ENCODE assay signal across 24 cellular contexts in genomic region chr3:64654013-64654412, GRCh38. TPM values are rescaled to one million over a fixed set of nuclear protein-coding genes. Genes with fewer than 3 reads are reported as not detected.
DNase-seq lines count a peak whose midpoint lies in the region; FAIRE-seq and TF ChIP-seq lines count a peak whose summit lies in the region.
"Had no signal": no experiment of that assay in that cellular context is flagged by ENCODE, and none has a peak within 500 bp of the region (broad histone marks: within the 10 kb centered on the region; RNA-seq: fewer than 3 reads in every experiment).

No MANE protein-coding gene starts in this region.

- H3K27me3 Mint-ChIP-seq in endodermal cell (ENCODE audit: insufficient read depth) (peaks cover under 1% of the 10 kb centered on the region), nephron (ENCODE audit: low read depth) (no peaks in the 10 kb centered on the region)
- H3K27me3 Mint-ChIP-seq: CD4-positive, alpha-beta T cell; CD8-positive, alpha-beta memory T cell had no signal

- H3K4me1 ChIP-seq in endodermal cell (ENCODE audit: control insufficient read depth, insufficient read depth, low read length): peaks cover 34% of the 10 kb centered on the region
- H3K4me1 ChIP-seq: BLaER1 treated with 17β-estradiol and CSF1 and Interleukin-3, amounts not matched to agents 10 nM and 100 nM had no signal

- H3K36me3 ChIP-seq in endodermal cell (ENCODE audit: control insufficient read depth, insufficient read depth, low read length): peaks cover 33% of the 10 kb centered on the region
- H3K36me3 ChIP-seq: BLaER1 treated with 17β-estradiol and CSF1 and Interleukin-3, amounts not matched to agents 10 nM and 100 nM had no signal

- H3K4me1 Mint-ChIP-seq in endodermal cell (peaks cover 73% of the 10 kb centered on the region), nephron (peaks cover 17% of the 10 kb centered on the region)
- H3K4me1 Mint-ChIP-seq: CD14-positive monocyte; CD8-positive, alpha-beta memory T cell had no signal

- WGBS in endodermal cell (ENCODE audit: insufficient coverage in 1 of 2, insufficient read length in 1 of 2), 2 experiments: 87 to 96% methylated on average over 5 of the region's 5 CpGs

- TF ChIP-seq CTCF in endodermal cell (conservative IDR thresholded peaks at IDR 0.05): no peak
- TF ChIP-seq CTCF in nephron (IDR thresholded peaks at IDR 0.05; ENCODE audit: unreplicated experiment in 3 of 3): no peak

- no peak overlapping the region for H3K4me3 ChIP-seq in endodermal cell (ENCODE audit: low read length)
- H3K4me3 ChIP-seq: BLaER1 treated with 17β-estradiol and CSF1 and Interleukin-3, amounts not matched to agents 10 nM and 100 nM; GM23248 had no signal

- H3K9me3 Mint-ChIP-seq in endodermal cell: no peaks in the 10 kb centered on the region
- H3K9me3 Mint-ChIP-seq in nephron: no peaks in the 10 kb centered on the region
- H3K9me3 Mint-ChIP-seq: CD4-positive, alpha-beta T cell had no signal

- DNase-seq in RCC 7860 (ENCODE audit: low spot score) (peak; percentile 32), endodermal cell (no peak), NCI-H1694 (lab: John Stamatoyannopoulos, UW) (no peak), amygdala (lab: John Stamatoyannopoulos, UW) (no peak), NCI-H1930 (lab: John Stamatoyannopoulos, UW) (no peak)
- DNase-seq: AML-193; BE2C; CD4-positive, alpha-beta T cell; CD8-positive, alpha-beta memory T cell; DMS 273 treated with DMSO at 0.1 percent for 48 hours; DMS79; EL; GDM1; GM23248; H7; HCEC 1CT had no signal

- peak overlapping the region; percentile 48 for H3K9ac ChIP-seq in endodermal cell (ENCODE audit: extremely low read depth, low read length, poor library complexity, severe bottlenecking)
- H3K9ac ChIP-seq: BLaER1 treated with 17β-estradiol and CSF1 and Interleukin-3, amounts not matched to agents 10 nM and 100 nM; GM23248 had no signal

- no peak overlapping the region for H3K27ac ChIP-seq in endodermal cell (ENCODE audit: low read depth, low read length)
- H3K27ac ChIP-seq: 22Rv1; BLaER1 treated with 17β-estradiol and CSF1 and Interleukin-3, amounts not matched to agents 10 nM and 100 nM; GM23248 had no signal

- H3K36me3 Mint-ChIP-seq in endodermal cell (ENCODE audit: low read depth): peaks cover 7% of the 10 kb centered on the region
- H3K36me3 Mint-ChIP-seq in nephron (ENCODE audit: low read depth): peaks cover 86% of the 10 kb centered on the region
- H3K36me3 Mint-ChIP-seq: CD14-positive monocyte; CD8-positive, alpha-beta memory T cell had no signal

- H3K27me3 ChIP-seq in endodermal cell (ENCODE audit: control insufficient read depth, insufficient read depth, low read length, poor library complexity, severe bottlenecking): no peaks in the 10 kb centered on the region
- H3K27me3 ChIP-seq: BE2C; BLaER1 treated with 17β-estradiol and CSF1 and Interleukin-3, amounts not matched to agents 10 nM and 100 nM had no signal

- peaks cover 5% of the 10 kb centered on the region for H3K9me3 ChIP-seq in endodermal cell (ENCODE audit: control insufficient read depth, low read length)
- H3K9me3 ChIP-seq: BE2C; BLaER1 treated with 17β-estradiol and CSF1 and Interleukin-3, amounts not matched to agents 10 nM and 100 nM had no signal

- H3K4me3 Mint-ChIP-seq in endodermal cell: no peak overlapping the region
- H3K4me3 Mint-ChIP-seq in nephron: no peak overlapping the region
- H3K4me3 Mint-ChIP-seq: CD14-positive monocyte; CD4-positive, alpha-beta T cell; CD8-positive, alpha-beta memory T cell had no signal

- no peak for FAIRE-seq in RCC 7860 (lab: Jason Lieb, UNC)
- FAIRE-seq: A204.1, D721Med, GM12892, H1 had no signal

- H3K27ac Mint-ChIP-seq in endodermal cell (peak overlapping the region; percentile 95), nephron (peak overlapping the region in 2 of 3 experiments; percentile 28 to 78)
- H3K27ac Mint-ChIP-seq: CD14-positive monocyte; CD4-positive, alpha-beta T cell; CD8-positive, alpha-beta memory T cell had no signal

RNA-seq across cellular contexts. Expression of gene ADAMTS9, which starts 33.8 kb away (rescaled TPM):
- 10 to 100 TPM; 16.1 to 38.0 TPM for total RNA-seq in endodermal cell
- 15.5 TPM for polyA plus RNA-seq in endodermal cell (2013, experiment 1 of 2)
- 16.4 TPM for polyA plus RNA-seq in endodermal cell (2013, experiment 2 of 2)
- total RNA-seq: CD4-positive, alpha-beta T cell; CD8-positive, alpha-beta memory T cell had no signal
- polyA plus RNA-seq: CD14-positive monocyte; CD8-positive, alpha-beta memory T cell had no signal
